Comparison of ENCODE assay signal across 15 cellular contexts in genomic region chr20:64001607-64002011, GRCh38. TPM values are rescaled to one million over a fixed set of nuclear protein-coding genes. Genes with fewer than 3 reads are reported as not detected.
DNase-seq lines count a peak whose midpoint lies in the region; ATAC-seq lines count a peak whose summit lies in the region.
"Had no signal": no experiment of that assay in that cellular context is flagged by ENCODE, and none has a peak within 500 bp of the region (broad histone marks: within the 10 kb centered on the region; RNA-seq: fewer than 3 reads in every experiment).

No MANE protein-coding gene starts in this region.

- peaks cover 35% of the 10 kb centered on the region for H3K4me1 Mint-ChIP-seq in activated naive CD4-positive, alpha-beta T cell treated with anti-CD3 and anti-CD28 coated beads, Interleukin-2, amount 50 U/mL, for 24 hours
- peaks cover 8% of the 10 kb centered on the region for H3K4me1 Mint-ChIP-seq in activated T-helper 17 cell treated with anti-CD3 and anti-CD28 coated beads, Interleukin-2, amount 50 U/mL, for 72 hours
- H3K4me1 Mint-ChIP-seq in stimulated activated naive CD8-positive, alpha-beta T cell treated with anti-CD3 and anti-CD28 coated beads, Interleukin-15, amount 100 ng/mL, for 72 hours: peaks cover 7% of the 10 kb centered on the region

- no peaks in the 10 kb centered on the region for H3K9me3 Mint-ChIP-seq in activated naive CD4-positive, alpha-beta T cell treated with anti-CD3 and anti-CD28 coated beads, Interleukin-2, amount 50 U/mL, for 24 hours
- H3K9me3 Mint-ChIP-seq in activated T-helper 17 cell treated with anti-CD3 and anti-CD28 coated beads, Interleukin-2, amount 50 U/mL, for 72 hours: no peaks in the 10 kb centered on the region
- no peaks in the 10 kb centered on the region for H3K9me3 Mint-ChIP-seq in stimulated activated naive CD8-positive, alpha-beta T cell treated with anti-CD3 and anti-CD28 coated beads, Interleukin-15, amount 100 ng/mL, for 72 hours
- H3K9me3 Mint-ChIP-seq: effector memory CD8-positive, alpha-beta T cell; immature natural killer cell; type B pancreatic cell had no signal

- no peaks in the 10 kb centered on the region for H3K27me3 Mint-ChIP-seq in activated naive CD4-positive, alpha-beta T cell treated with anti-CD3 and anti-CD28 coated beads, Interleukin-2, amount 50 U/mL, for 24 hours
- no peaks in the 10 kb centered on the region for H3K27me3 Mint-ChIP-seq in activated T-helper 17 cell treated with anti-CD3 and anti-CD28 coated beads, Interleukin-2, amount 50 U/mL, for 72 hours
- no peaks in the 10 kb centered on the region for H3K27me3 Mint-ChIP-seq in stimulated activated naive CD8-positive, alpha-beta T cell treated with anti-CD3 and anti-CD28 coated beads, Interleukin-15, amount 100 ng/mL, for 72 hours
- H3K27me3 Mint-ChIP-seq: effector memory CD8-positive, alpha-beta T cell; type B pancreatic cell had no signal

- DNase-seq in activated naive CD4-positive, alpha-beta T cell treated with Interleukin-2 at 50 U/mL for 16 hours: no peak
- DNase-seq in NCI-H1694 (lab: John Stamatoyannopoulos, UW): peak; percentile 87
- DNase-seq in stimulated activated naive CD8-positive, alpha-beta T cell treated with anti-CD3 and anti-CD28 coated beads, Interleukin-15, amount 100 ng/mL, for 72 hours: no peak
- DNase-seq in AG08396 (ENCODE audit: low spot score): no peak
- DNase-seq: activated CD8-positive, alpha-beta memory T cell treated with anti-CD3 and anti-CD28 coated beads, Interleukin-2, amount 50 U/mL, for 48 hours; amniotic stem cell; effector memory CD8-positive, alpha-beta T cell; immature natural killer cell; SIG-M5 had no signal

- H3K36me3 Mint-ChIP-seq in activated naive CD4-positive, alpha-beta T cell treated with anti-CD3 and anti-CD28 coated beads, Interleukin-2, amount 50 U/mL, for 24 hours: peaks cover 13% of the 10 kb centered on the region
- peaks cover 98% of the 10 kb centered on the region for H3K36me3 Mint-ChIP-seq in activated T-helper 17 cell treated with anti-CD3 and anti-CD28 coated beads, Interleukin-2, amount 50 U/mL, for 72 hours (ENCODE audit: low read depth)

- peak; percentile 29 for ATAC-seq in activated T-helper 17 cell treated with anti-CD3 and anti-CD28 coated beads, Interleukin-2, amount 50 U/mL, for 72 hours (replicated peaks)
- peak; percentile 72 for ATAC-seq in stimulated activated naive CD8-positive, alpha-beta T cell treated with anti-CD3 and anti-CD28 coated beads, Interleukin-15, amount 100 ng/mL, for 72 hours
- ATAC-seq in HG03432 (IDR thresholded peaks at IDR 0.05; ENCODE audit: unreplicated experiment): no peak
- ATAC-seq in GM18858 (IDR thresholded peaks at IDR 0.05; ENCODE audit: unreplicated experiment): no peak
- ATAC-seq: effector memory CD8-positive, alpha-beta T cell; gastroesophageal sphincter had no signal

- peak overlapping the region; percentile 88 for H3K27ac Mint-ChIP-seq in activated naive CD4-positive, alpha-beta T cell treated with anti-CD3 and anti-CD28 coated beads, Interleukin-2, amount 50 U/mL, for 24 hours
- H3K27ac Mint-ChIP-seq in activated T-helper 17 cell treated with anti-CD3 and anti-CD28 coated beads, Interleukin-2, amount 50 U/mL, for 72 hours: no peak overlapping the region
- H3K27ac Mint-ChIP-seq in stimulated activated naive CD8-positive, alpha-beta T cell treated with anti-CD3 and anti-CD28 coated beads, Interleukin-15, amount 100 ng/mL, for 72 hours: peak overlapping the region in 1 of 2 donors; percentile 53
- H3K27ac Mint-ChIP-seq: type B pancreatic cell had no signal

- peak overlapping the region; percentile 68 for H3K4me3 Mint-ChIP-seq in activated naive CD4-positive, alpha-beta T cell treated with anti-CD3 and anti-CD28 coated beads, Interleukin-2, amount 50 U/mL, for 24 hours
- H3K4me3 Mint-ChIP-seq in activated T-helper 17 cell treated with anti-CD3 and anti-CD28 coated beads, Interleukin-2, amount 50 U/mL, for 72 hours: peak overlapping the region; percentile 7
- no peak overlapping the region for H3K4me3 Mint-ChIP-seq in stimulated activated naive CD8-positive, alpha-beta T cell treated with anti-CD3 and anti-CD28 coated beads, Interleukin-15, amount 100 ng/mL, for 72 hours
- H3K4me3 Mint-ChIP-seq: effector memory CD8-positive, alpha-beta T cell; immature natural killer cell; type B pancreatic cell had no signal

RNA-seq across cellular contexts. Expression of gene PRPF6, which starts 20.7 kb away (rescaled TPM):
- total RNA-seq in activated T-helper 17 cell treated with anti-CD3 and anti-CD28 coated beads, Interleukin-2, amount 50 U/mL, for 72 hours: 10 to 100 TPM; 88.5 to 97.4 TPM

RNA-seq across cellular contexts. Expression of gene SAMD10, which starts 22.2 kb away (rescaled TPM):
- 10 to 100 TPM; 21.4 to 32.7 TPM for total RNA-seq in activated T-helper 17 cell treated with anti-CD3 and anti-CD28 coated beads, Interleukin-2, amount 50 U/mL, for 72 hours

RNA-seq across cellular contexts. Expression of gene ZNF512B, which starts 31.9 kb away (rescaled TPM):
- 10 to 100 TPM; 13.9 to 21.3 TPM for total RNA-seq in activated T-helper 17 cell treated with anti-CD3 and anti-CD28 coated beads, Interleukin-2, amount 50 U/mL, for 72 hours

RNA-seq across cellular contexts. Expression of gene C20orf204, which starts 34.4 kb away (rescaled TPM):
- total RNA-seq in activated T-helper 17 cell treated with anti-CD3 and anti-CD28 coated beads, Interleukin-2, amount 50 U/mL, for 72 hours: 10 to 100 TPM; 12.8 to 21.5 TPM

RNA-seq across cellular contexts. Expression of gene UCKL1, which starts 45.4 kb away (rescaled TPM):
- total RNA-seq in activated T-helper 17 cell treated with anti-CD3 and anti-CD28 coated beads, Interleukin-2, amount 50 U/mL, for 72 hours: 10 to 100 TPM; 27.5 to 36.2 TPM

Comparison
In these comparisons a context has a peak if more than half of its experiments do, and no peak if none do; other contexts are left out.
1. H3K4me3 Mint-ChIP-seq: peak in activated naive CD4-positive, alpha-beta T cell treated with anti-CD3 and anti-CD28 coated beads, Interleukin-2, amount 50 U/mL, for 24 hours (single experiment) and activated T-helper 17 cell treated with anti-CD3 and anti-CD28 coated beads, Interleukin-2, amount 50 U/mL, for 72 hours (single experiment); none in stimulated activated naive CD8-positive, alpha-beta T cell treated with anti-CD3 and anti-CD28 coated beads, Interleukin-15, amount 100 ng/mL, for 72 hours (0 of 2).
2. ATAC-seq: peak in activated T-helper 17 cell treated with anti-CD3 and anti-CD28 coated beads, Interleukin-2, amount 50 U/mL, for 72 hours (single experiment) and stimulated activated naive CD8-positive, alpha-beta T cell treated with anti-CD3 and anti-CD28 coated beads, Interleukin-15, amount 100 ng/mL, for 72 hours (single experiment); none in HG03432 (single experiment) and GM18858 (single experiment).